8 cellular contexts compared by ENCODE assay signal in genomic region chr17:8109669-8110455, GRCh38. TPM values are rescaled to one million over a fixed set of nuclear protein-coding genes. Genes with fewer than 3 reads are reported as not detected.
DNase-seq lines count a peak whose midpoint lies in the region; TF ChIP-seq lines count a peak whose summit lies in the region.

No MANE protein-coding gene starts in this region.

- H3K27me3 ChIP-seq in ovary (no peaks in the 10 kb centered on the region), vagina (peaks cover 9% of the 10 kb centered on the region)

- WGBS in ovary, 3 donors = 2 to 6% (median 4%) methylated on average over 38 to 61 of the region's 61 CpGs

- H3K36me3 ChIP-seq in ovary (no peaks in the 10 kb centered on the region), vagina (no peaks in the 10 kb centered on the region)

- TF ChIP-seq EP300 in ovary (IDR thresholded peaks at IDR 0.05) = no peak

- H3K9me3 ChIP-seq in ovary (no peaks in the 10 kb centered on the region), vagina (no peaks in the 10 kb centered on the region)

- H3K4me3 ChIP-seq in fibroblast of pulmonary artery (replicated peaks; ENCODE audit: low read depth, low read length) (peak overlapping the region; percentile 36), ovary (peak overlapping the region; percentile 5), vagina (peak overlapping the region; percentile 29 to 45)

- H3K27ac ChIP-seq in ovary (no peak overlapping the region), vagina (no peak overlapping the region)

- intact Hi-C loops in ovary (cut with DNase I) = loop anchor here in 2 of 4 donors (10.0 kb wide), 2 partner anchors 175 to 185 kb away; partner anchors contain the start of genes RANGRF (in 1 of the 2) and SLC25A35 (in 1 of the 2)
- intact Hi-C loops in vagina (cut with DNase I) = no loop called here

- peak; percentile 76 for TF ChIP-seq CTCF in fibroblast of pulmonary artery (IDR thresholded peaks at IDR 0.05; ENCODE audit: low read length, missing control alignments)
- TF ChIP-seq CTCF in ovary (IDR thresholded peaks at IDR 0.05) = peak; percentile 21 to 65 (median 48)
- peak in 2 of 3 experiments; percentile 58 to 61 for TF ChIP-seq CTCF in vagina (IDR thresholded peaks at IDR 0.05)

- TF ChIP-seq POLR2A in ovary (IDR thresholded peaks at IDR 0.05) (no peak), vagina (IDR thresholded peaks at IDR 0.05) (no peak)

- peak; percentile 72 for DNase-seq in DMS 273 (lab: John Stamatoyannopoulos, UW; ENCODE audit: unreplicated experiment)
- no peak for DNase-seq in DMS 273 treated with DMSO at 0.1 percent for 48 hours (lab: John Stamatoyannopoulos, UW)
- DNase-seq in NCI-H69 (lab: John Stamatoyannopoulos, UW) = peak; percentile 70
- DNase-seq in activated T-cell treated with anti-CD3 and anti-CD28 coated beads, Interleukin-2, amount 50 U/mL, for 48 hours = peak; percentile 87
- peak; percentile 42 for DNase-seq in fibroblast of pulmonary artery (ENCODE audit: low read depth)
- peak; percentile 36 to 71 (median 56) for DNase-seq in ovary
- no peak for DNase-seq in vagina (ENCODE audit: extremely low spot score in 2 of 2)
- DNase-seq in COR-L47 (lab: John Stamatoyannopoulos, UW) = no peak

- H3K4me1 ChIP-seq in ovary (ENCODE audit: insufficient read depth) = peaks cover 6% of the 10 kb centered on the region
- peaks cover 13% of the 10 kb centered on the region for H3K4me1 ChIP-seq in vagina

RNA-seq across cellular contexts. Expression of gene ALOXE3, which starts 8.5 kb away (rescaled TPM):
- total RNA-seq in ovary (not detected), vagina (1.5 TPM)
- polyA plus RNA-seq in ovary = under 1 TPM in 1 of 2 donors, not detected in 1; 0.07 TPM

RNA-seq across cellular contexts. Expression of gene HES7, which starts 14.0 kb away (rescaled TPM):
- total RNA-seq in ovary (under 1 TPM in 6 of 7 donors, not detected in 1; 0.11 to 0.97 (median 0.81) TPM), vagina (not detected)
- under 1 TPM in 1 of 2 donors, not detected in 1; 0.25 TPM for polyA plus RNA-seq in ovary

RNA-seq across cellular contexts. Expression of gene ALOX12B, which starts 22.3 kb away (rescaled TPM):
- total RNA-seq in ovary (under 1 TPM in 1 of 7 donors, not detected in 6; 0.70 TPM), vagina (15.0 TPM)
- polyA plus RNA-seq in ovary = not detected

RNA-seq across cellular contexts. Expression of gene PER1, which starts 42.3 kb away (rescaled TPM):
- 100 to 1,000 TPM in 6 of 7 donors, 10 to 100 TPM in 1; 74.9 to 394 (median 165) TPM for total RNA-seq in ovary
- polyA plus RNA-seq in ovary = 100 to 1,000 TPM in 1 of 2 donors, 10 to 100 TPM in 1; 12.8 to 164 TPM
- total RNA-seq in vagina = 215 TPM

RNA-seq across cellular contexts. Expression of gene VAMP2, which starts 52.9 kb away (rescaled TPM):
- total RNA-seq in ovary (100 to 1,000 TPM in 4 of 7 donors, 10 to 100 TPM in 3; 35.5 to 147 (median 118) TPM), vagina (35.6 TPM)
- polyA plus RNA-seq in ovary = 100 to 1,000 TPM in 1 of 2 donors, 10 to 100 TPM in 1; 99.2 to 233 TPM

Comparison
In these comparisons a context has a peak if more than half of its experiments do, and no peak if none do; other contexts are left out.
1. DNase-seq: peak in DMS 273 (single experiment), NCI-H69 (single experiment), activated T-cell treated with anti-CD3 and anti-CD28 coated beads, Interleukin-2, amount 50 U/mL, for 48 hours (2 of 2), fibroblast of pulmonary artery (single experiment) and ovary (5 of 5); none in DMS 273 treated with DMSO at 0.1 percent for 48 hours (single experiment), vagina (0 of 2) and COR-L47 (single experiment).
2. Peak in every context shown above with its lines, with median percentiles within 50 percentile points of each other: H3K4me3 ChIP-seq and CTCF ChIP-seq.